ENCODE assay signal across 14 cellular contexts in the genomic region with DNA sequence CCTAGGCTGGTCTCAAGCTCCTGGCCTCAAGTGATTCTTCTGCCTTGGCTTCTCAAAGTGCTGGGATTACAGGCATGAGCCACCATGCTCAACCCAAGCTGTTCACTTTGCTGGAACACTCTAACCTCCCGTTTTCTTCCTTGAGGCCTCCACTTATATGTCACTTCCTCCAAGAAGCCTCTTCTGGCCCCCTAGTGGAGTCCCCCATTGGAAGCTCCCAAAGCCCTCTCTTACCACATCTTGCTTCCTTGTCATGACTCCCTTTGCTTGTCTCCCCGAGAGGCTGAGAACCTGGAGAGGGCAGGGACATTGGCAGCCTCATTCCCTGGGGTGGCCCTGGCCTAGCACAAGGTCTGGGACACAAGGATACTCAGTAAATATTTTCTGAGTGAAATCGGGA.
"Had no signal": no experiment of that assay in that cellular context is flagged by ENCODE, and none has a peak within 500 bp of the region (broad histone marks: within the 10 kb centered on the region; RNA-seq: fewer than 3 reads in every experiment).

No MANE protein-coding gene starts in this region.

- H3K36me3 Mint-ChIP-seq: naive B cell had no signal

- H3K4me1 ChIP-seq: colonic mucosa, foreskin keratinocyte, left lung had no signal

- H3K27me3 ChIP-seq: colonic mucosa, foreskin keratinocyte, left lung had no signal

- H3K27me3 Mint-ChIP-seq: activated CD4-positive, alpha-beta memory T cell treated with anti-CD3 and anti-CD28 coated beads, Interleukin-2, amount 10 ng/mL, durations not matched to agents 7 days and 5 days; activated CD4-positive, alpha-beta T cell treated with anti-CD3 and anti-CD28 coated beads for 36 hours; activated CD8-positive, alpha-beta memory T cell treated with anti-CD3 and anti-CD28 coated beads, Interleukin-2, amount 10 ng/mL, durations not matched to agents 7 days and 5 days; central memory CD8-positive, alpha-beta T cell; naive B cell; stimulated activated naive B cell treated with anti-CD40 and anti-IgM and Interleukin-4, amounts not matched to agents 10 μg/mL and 1 μg/mL and 100 μg/mL, for 72 hours had no signal

- ATAC-seq: activated CD4-positive, alpha-beta T cell treated with anti-CD3 and anti-CD28 coated beads for 36 hours; activated CD8-positive, alpha-beta memory T cell treated with anti-CD3 and anti-CD28 coated beads, Interleukin-2, amount 10 ng/mL, durations not matched to agents 7 days and 5 days; foreskin keratinocyte; left lung; mucosa of descending colon; stimulated activated naive B cell treated with anti-CD40 and anti-IgM and Interleukin-4, amounts not matched to agents 10 μg/mL and 1 μg/mL and 100 μg/mL, for 72 hours had no signal

- H3K4me3 ChIP-seq: colonic mucosa, left lung, mucosa of descending colon had no signal

- H3K9me3 ChIP-seq: colonic mucosa, left lung, mucosa of descending colon had no signal

- FAIRE-seq: keratinocyte had no signal

- DNase-seq: activated CD4-positive, alpha-beta memory T cell treated with anti-CD3 and anti-CD28 coated beads, Interleukin-2, amount 10 ng/mL, durations not matched to agents 7 days and 5 days; activated CD4-positive, alpha-beta T cell treated with anti-CD3 and anti-CD28 coated beads for 36 hours; activated CD8-positive, alpha-beta memory T cell treated with anti-CD3 and anti-CD28 coated beads, Interleukin-2, amount 10 ng/mL, durations not matched to agents 7 days and 5 days; anterior cingulate cortex; colonic mucosa; foreskin keratinocyte; left lung; mucosa of descending colon; naive B cell; stimulated activated naive B cell treated with anti-CD40 and anti-IgM and Interleukin-4, amounts not matched to agents 10 μg/mL and 1 μg/mL and 100 μg/mL, for 72 hours had no signal

- H3K27ac Mint-ChIP-seq: activated CD4-positive, alpha-beta memory T cell treated with anti-CD3 and anti-CD28 coated beads, Interleukin-2, amount 10 ng/mL, durations not matched to agents 7 days and 5 days; activated CD4-positive, alpha-beta T cell treated with anti-CD3 and anti-CD28 coated beads for 36 hours; activated CD8-positive, alpha-beta memory T cell treated with anti-CD3 and anti-CD28 coated beads, Interleukin-2, amount 10 ng/mL, durations not matched to agents 7 days and 5 days; naive B cell; progenitor cell of endocrine pancreas; stimulated activated naive B cell treated with anti-CD40 and anti-IgM and Interleukin-4, amounts not matched to agents 10 μg/mL and 1 μg/mL and 100 μg/mL, for 72 hours had no signal

- H3K4me3 Mint-ChIP-seq: activated CD4-positive, alpha-beta memory T cell treated with anti-CD3 and anti-CD28 coated beads, Interleukin-2, amount 10 ng/mL, durations not matched to agents 7 days and 5 days; activated CD4-positive, alpha-beta T cell treated with anti-CD3 and anti-CD28 coated beads for 36 hours; activated CD8-positive, alpha-beta memory T cell treated with anti-CD3 and anti-CD28 coated beads, Interleukin-2, amount 10 ng/mL, durations not matched to agents 7 days and 5 days; central memory CD8-positive, alpha-beta T cell; neural crest cell; stimulated activated naive B cell treated with anti-CD40 and anti-IgM and Interleukin-4, amounts not matched to agents 10 μg/mL and 1 μg/mL and 100 μg/mL, for 72 hours had no signal

- H3K27ac ChIP-seq: colonic mucosa, foreskin keratinocyte, left lung had no signal

- H3K9me3 Mint-ChIP-seq: activated CD4-positive, alpha-beta memory T cell treated with anti-CD3 and anti-CD28 coated beads, Interleukin-2, amount 10 ng/mL, durations not matched to agents 7 days and 5 days; central memory CD8-positive, alpha-beta T cell; naive B cell; stimulated activated naive B cell treated with anti-CD40 and anti-IgM and Interleukin-4, amounts not matched to agents 10 μg/mL and 1 μg/mL and 100 μg/mL, for 72 hours had no signal

- H3K4me1 Mint-ChIP-seq: neural crest cell had no signal

- H3K36me3 ChIP-seq: colonic mucosa, left lung had no signal
